Comparison of ENCODE assay signal across 1 cellular context in the genomic region with DNA sequence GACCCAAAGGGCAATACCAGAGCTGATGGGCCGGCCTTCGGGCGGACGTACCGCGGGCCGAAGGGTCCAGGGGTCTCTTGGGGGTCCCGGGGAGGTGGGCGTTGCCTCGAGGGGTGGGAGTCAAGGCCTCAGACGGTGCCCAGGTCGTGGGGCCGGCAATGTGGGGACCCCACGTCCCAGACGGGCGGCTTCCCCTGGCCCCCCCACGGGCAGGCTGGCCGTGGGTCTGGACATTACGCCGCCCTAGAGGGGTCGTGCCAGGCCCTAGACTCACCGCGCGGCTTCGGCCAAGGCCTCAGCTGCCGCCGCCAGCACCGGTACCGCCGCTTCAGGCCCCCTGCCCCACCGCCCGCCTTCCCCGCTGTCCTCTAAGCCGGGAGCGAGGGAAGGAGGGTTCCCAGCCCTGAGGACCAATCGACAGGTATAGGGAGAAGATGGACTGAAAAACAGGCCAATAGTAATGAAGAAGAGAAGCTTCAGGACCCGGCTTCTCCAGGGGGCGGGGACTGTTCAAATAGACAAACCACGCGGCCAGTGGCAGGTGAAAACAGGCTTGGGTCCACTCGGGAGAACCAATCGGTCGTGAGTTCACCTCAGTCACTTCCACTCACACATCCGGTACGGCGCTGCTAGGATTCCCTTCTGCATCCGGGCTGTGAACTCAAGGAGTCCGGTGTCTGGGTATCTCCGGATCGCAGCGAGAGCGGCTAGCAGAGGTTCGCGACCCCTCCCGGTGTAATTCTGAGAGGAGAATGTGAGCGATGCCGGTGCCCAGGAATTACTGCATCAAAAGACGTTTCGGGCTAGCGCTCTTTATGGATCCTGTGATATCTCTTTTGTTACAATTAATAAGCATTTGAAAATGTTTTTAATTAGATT.
TF ChIP-seq lines count a peak whose summit lies in the region.

Gene MTOR, minus strand, starts transcription at position 381 of the 879 bp plus-strand sequence. CDS start 3,142 bp downstream, outside the sequence.

TF ChIP-seq in K562, 482 proteins besides CTCF, POLR2A, EP300 and RAD21 (continued from another document and continues in another):
- TF ChIP-seq, protein P1, sequence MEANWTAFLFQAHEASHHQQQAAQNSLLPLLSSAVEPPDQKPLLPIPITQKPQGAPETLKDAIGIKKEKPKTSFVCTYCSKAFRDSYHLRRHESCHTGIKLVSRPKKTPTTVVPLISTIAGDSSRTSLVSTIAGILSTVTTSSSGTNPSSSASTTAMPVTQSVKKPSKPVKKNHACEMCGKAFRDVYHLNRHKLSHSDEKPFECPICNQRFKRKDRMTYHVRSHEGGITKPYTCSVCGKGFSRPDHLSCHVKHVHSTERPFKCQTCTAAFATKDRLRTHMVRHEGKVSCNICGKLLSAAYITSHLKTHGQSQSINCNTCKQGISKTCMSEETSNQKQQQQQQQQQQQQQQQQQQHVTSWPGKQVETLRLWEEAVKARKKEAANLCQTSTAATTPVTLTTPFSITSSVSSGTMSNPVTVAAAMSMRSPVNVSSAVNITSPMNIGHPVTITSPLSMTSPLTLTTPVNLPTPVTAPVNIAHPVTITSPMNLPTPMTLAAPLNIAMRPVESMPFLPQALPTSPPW (CRISPR knock-in tag; IDR thresholded peaks at IDR 0.05), result peak; percentile 75
- TF ChIP-seq TAF1 (IDR thresholded peaks at IDR 0.05; ENCODE audit: control insufficient read depth, extremely low read depth, insufficient read depth, low read length, severe bottlenecking), result peak; percentile 78
- TF ChIP-seq NR2F6 (CRISPR knock-in tag; IDR thresholded peaks at IDR 0.05), result no peak
- TF ChIP-seq MAZ (CRISPR knock-in tag; conservative IDR thresholded peaks at IDR 0.05 in 1 of 2, IDR thresholded peaks at IDR 0.05 in 1 of 2), result peak; percentile 45 to 85
- peak in 1 of 2 experiments; percentile 65 for TF ChIP-seq E2F6 (IDR thresholded peaks at IDR 0.05; ENCODE audit: borderline replicate concordance in 1 of 2, extremely low read depth in 1 of 2, insufficient read depth in 1 of 2, insufficient read length in 1 of 2, low read depth in 1 of 2, low read length in 1 of 2, poor library complexity in 1 of 2, severe bottlenecking in 1 of 2)
- no peak for TF ChIP-seq NUFIP1 (IDR thresholded peaks at IDR 0.05; ENCODE audit: partially characterized antibody)
- TF ChIP-seq HSF4 (CRISPR knock-in tag; IDR thresholded peaks at IDR 0.05; ENCODE audit: borderline replicate concordance), result no peak
- TF ChIP-seq, protein P2, sequence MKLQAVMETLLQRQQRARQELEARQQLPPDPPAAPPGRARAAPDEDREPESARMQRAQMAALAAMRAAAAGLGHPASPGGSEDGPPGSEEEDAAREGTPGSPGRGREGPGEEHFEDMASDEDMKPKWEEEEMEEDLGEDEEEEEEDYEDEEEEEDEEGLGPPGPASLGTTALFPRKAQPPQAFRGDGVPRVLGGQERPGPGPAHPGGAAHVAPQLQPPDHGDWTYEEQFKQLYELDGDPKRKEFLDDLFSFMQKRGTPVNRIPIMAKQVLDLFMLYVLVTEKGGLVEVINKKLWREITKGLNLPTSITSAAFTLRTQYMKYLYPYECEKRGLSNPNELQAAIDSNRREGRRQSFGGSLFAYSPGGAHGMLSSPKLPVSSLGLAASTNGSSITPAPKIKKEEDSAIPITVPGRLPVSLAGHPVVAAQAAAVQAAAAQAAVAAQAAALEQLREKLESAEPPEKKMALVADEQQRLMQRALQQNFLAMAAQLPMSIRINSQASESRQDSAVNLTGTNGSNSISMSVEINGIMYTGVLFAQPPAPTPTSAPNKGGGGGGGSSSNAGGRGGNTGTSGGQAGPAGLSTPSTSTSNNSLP (IDR thresholded peaks at IDR 0.05; ENCODE audit: borderline replicate concordance, low read depth, low read length), result peak; percentile 78; the same call in 1 of the 2 replicates
- no peak for TF ChIP-seq ZBTB8A (IDR thresholded peaks at IDR 0.05; ENCODE audit: partially characterized antibody)
- TF ChIP-seq HEY1 (CRISPR knock-in tag; IDR thresholded peaks at IDR 0.05; ENCODE audit: borderline replicate concordance), result no peak; the same call in 1 of the 2 replicates
- TF ChIP-seq ETV5 (CRISPR knock-in tag; IDR thresholded peaks at IDR 0.05; ENCODE audit: low read depth), result peak; percentile 78
- 0 out of 2 replicates have a peak, but pooled peaks have one; percentile 13 for TF ChIP-seq DEAF1 (CRISPR knock-in tag; IDR thresholded peaks at IDR 0.05)
- peak; percentile 61; the same call in 1 of the 2 replicates for TF ChIP-seq TRIM28 (IDR thresholded peaks at IDR 0.05)
- peak; percentile 87 for TF ChIP-seq ZZZ3 (IDR thresholded peaks at IDR 0.05)
- TF ChIP-seq JUN (IDR thresholded peaks at IDR 0.05; ENCODE audit: borderline replicate concordance, low read depth, low read length), result peak; percentile 70; the same call in 1 of the 2 replicates
- TF ChIP-seq JUN (CRISPR knock-in tag; IDR thresholded peaks at IDR 0.05; ENCODE audit: borderline replicate concordance), result no peak
- no peak for TF ChIP-seq MYBL2 (IDR thresholded peaks at IDR 0.05; ENCODE audit: low read depth)
- TF ChIP-seq MYBL2 (CRISPR knock-in tag; IDR thresholded peaks at IDR 0.05; ENCODE audit: borderline replicate concordance), result no peak
- peak; percentile 91 for TF ChIP-seq ZNF740 (CRISPR knock-in tag; IDR thresholded peaks at IDR 0.05)
- TF ChIP-seq ZNF740 (tag; IDR thresholded peaks at IDR 0.05), result 0 out of 4 replicates have a peak, but pooled peaks of 1 of the 2 experiments have one; percentile 17
- TF ChIP-seq PHF20 (IDR thresholded peaks at IDR 0.05; ENCODE audit: partially characterized antibody), result peak; percentile 96
- TF ChIP-seq NRF1 (conservative IDR thresholded peaks at IDR 0.05 in 1 of 2, IDR thresholded peaks at IDR 0.05 in 1 of 2), result peak; percentile 29 to 57; a peak in 3 of 4 replicates
- TF ChIP-seq TCFL5 (CRISPR knock-in tag; conservative IDR thresholded peaks at IDR 0.05), result no peak
- TF ChIP-seq ZBTB34 (CRISPR knock-in tag; IDR thresholded peaks at IDR 0.05), result no peak
- peak; percentile 38 for TF ChIP-seq TCF3 (CRISPR knock-in tag; IDR thresholded peaks at IDR 0.05)
- no peak for TF ChIP-seq IRF9 (tag; IDR thresholded peaks at IDR 0.05)
- TF ChIP-seq NCOR1 (IDR thresholded peaks at IDR 0.05), result no peak
- TF ChIP-seq, protein P3, sequence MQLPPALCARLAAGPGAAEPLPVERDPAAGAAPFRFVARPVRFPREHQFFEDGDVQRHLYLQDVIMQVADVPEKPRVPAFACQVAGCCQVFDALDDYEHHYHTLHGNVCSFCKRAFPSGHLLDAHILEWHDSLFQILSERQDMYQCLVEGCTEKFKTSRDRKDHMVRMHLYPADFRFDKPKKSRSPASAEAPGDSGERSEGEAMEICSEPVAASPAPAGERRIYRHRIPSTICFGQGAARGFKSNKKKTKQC (CRISPR knock-in tag; IDR thresholded peaks at IDR 0.05), result peak; percentile 77; the same call in 1 of the 2 replicates
- TF ChIP-seq, protein P4, sequence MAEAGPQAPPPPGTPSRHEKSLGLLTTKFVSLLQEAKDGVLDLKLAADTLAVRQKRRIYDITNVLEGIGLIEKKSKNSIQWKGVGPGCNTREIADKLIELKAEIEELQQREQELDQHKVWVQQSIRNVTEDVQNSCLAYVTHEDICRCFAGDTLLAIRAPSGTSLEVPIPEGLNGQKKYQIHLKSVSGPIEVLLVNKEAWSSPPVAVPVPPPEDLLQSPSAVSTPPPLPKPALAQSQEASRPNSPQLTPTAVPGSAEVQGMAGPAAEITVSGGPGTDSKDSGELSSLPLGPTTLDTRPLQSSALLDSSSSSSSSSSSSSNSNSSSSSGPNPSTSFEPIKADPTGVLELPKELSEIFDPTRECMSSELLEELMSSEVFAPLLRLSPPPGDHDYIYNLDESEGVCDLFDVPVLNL (CRISPR knock-in tag; IDR thresholded peaks at IDR 0.05; ENCODE audit: low read depth), result no peak; the same call in 1 of the 2 replicates
- peak; percentile 98 for TF ChIP-seq PHF8 (IDR thresholded peaks at IDR 0.05; ENCODE audit: borderline replicate concordance, low read length)
- TF ChIP-seq GABPB1 (CRISPR knock-in tag; IDR thresholded peaks at IDR 0.05), result peak; percentile 98
- peak; percentile 93 for TF ChIP-seq NR2C1 (IDR thresholded peaks at IDR 0.05)
- peak; percentile 96 for TF ChIP-seq NR2C1 (tag; IDR thresholded peaks at IDR 0.05)
- TF ChIP-seq HNRNPUL1 (IDR thresholded peaks at IDR 0.05; ENCODE audit: low read length), result no peak
- TF ChIP-seq BRCA1 (IDR thresholded peaks at IDR 0.05), result no peak
- TF ChIP-seq BRCA1 (CRISPR knock-in tag; IDR thresholded peaks at IDR 0.05), result 0 out of 2 replicates have a peak, but pooled peaks have one; percentile 47
- TF ChIP-seq SIX5 (IDR thresholded peaks at IDR 0.05; ENCODE audit: borderline replicate concordance in 1 of 2, insufficient read depth in 1 of 2, low read depth in 1 of 2, low read length in 2 of 2), result peak; percentile 62 to 65; a peak in 2 of 4 replicates
- no peak for TF ChIP-seq ZNF699 (CRISPR knock-in tag; IDR thresholded peaks at IDR 0.05; ENCODE audit: insufficient replicate concordance)
- TF ChIP-seq, protein P5, sequence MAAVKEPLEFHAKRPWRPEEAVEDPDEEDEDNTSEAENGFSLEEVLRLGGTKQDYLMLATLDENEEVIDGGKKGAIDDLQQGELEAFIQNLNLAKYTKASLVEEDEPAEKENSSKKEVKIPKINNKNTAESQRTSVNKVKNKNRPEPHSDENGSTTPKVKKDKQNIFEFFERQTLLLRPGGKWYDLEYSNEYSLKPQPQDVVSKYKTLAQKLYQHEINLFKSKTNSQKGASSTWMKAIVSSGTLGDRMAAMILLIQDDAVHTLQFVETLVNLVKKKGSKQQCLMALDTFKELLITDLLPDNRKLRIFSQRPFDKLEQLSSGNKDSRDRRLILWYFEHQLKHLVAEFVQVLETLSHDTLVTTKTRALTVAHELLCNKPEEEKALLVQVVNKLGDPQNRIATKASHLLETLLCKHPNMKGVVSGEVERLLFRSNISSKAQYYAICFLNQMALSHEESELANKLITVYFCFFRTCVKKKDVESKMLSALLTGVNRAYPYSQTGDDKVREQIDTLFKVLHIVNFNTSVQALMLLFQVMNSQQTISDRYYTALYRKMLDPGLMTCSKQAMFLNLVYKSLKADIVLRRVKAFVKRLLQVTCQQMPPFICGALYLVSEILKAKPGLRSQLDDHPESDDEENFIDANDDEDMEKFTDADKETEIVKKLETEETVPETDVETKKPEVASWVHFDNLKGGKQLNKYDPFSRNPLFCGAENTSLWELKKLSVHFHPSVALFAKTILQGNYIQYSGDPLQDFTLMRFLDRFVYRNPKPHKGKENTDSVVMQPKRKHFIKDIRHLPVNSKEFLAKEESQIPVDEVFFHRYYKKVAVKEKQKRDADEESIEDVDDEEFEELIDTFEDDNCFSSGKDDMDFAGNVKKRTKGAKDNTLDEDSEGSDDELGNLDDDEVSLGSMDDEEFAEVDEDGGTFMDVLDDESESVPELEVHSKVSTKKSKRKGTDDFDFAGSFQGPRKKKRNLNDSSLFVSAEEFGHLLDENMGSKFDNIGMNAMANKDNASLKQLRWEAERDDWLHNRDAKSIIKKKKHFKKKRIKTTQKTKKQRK (IDR thresholded peaks at IDR 0.05; ENCODE audit: borderline replicate concordance, low read depth, low read length), result peak; percentile 95
- TF ChIP-seq TRIM24 (IDR thresholded peaks at IDR 0.05), result peak in 1 of 2 experiments; percentile 99; a peak in 2 of 4 replicates
